In genomic region chrX:130282151-130282550, GRCh38 we compare ENCODE assay signal across 26 cellular contexts. TPM values are rescaled to one million over a fixed set of nuclear protein-coding genes. Genes with fewer than 3 reads are reported as not detected.
A peak's percentile ranks its signal among the peaks of the same experiment; 100 is the strongest.
DNase-seq lines count a peak whose midpoint lies in the region; FAIRE-seq and TF ChIP-seq lines count a peak whose summit lies in the region.
"Had no signal": no experiment of that assay in that cellular context is flagged by ENCODE, and none has a peak within 500 bp of the region (broad histone marks: within the 10 kb centered on the region; RNA-seq: fewer than 3 reads in every experiment).

No MANE protein-coding gene starts in this region.

- DNase-seq in NCI-H69 (lab: John Stamatoyannopoulos, UW), result peak; percentile 58
- DNase-seq in bronchial epithelial cell (ENCODE audit: low read depth), result peak; percentile 34
- DNase-seq in GM12891 (ENCODE audit: insufficient read length, low spot score), result no peak
- no peak for DNase-seq in SW480 (ENCODE audit: low spot score)
- DNase-seq in stimulated activated naive CD4-positive, alpha-beta T cell (lab: John Stamatoyannopoulos, UW), result no peak
- DNase-seq in medulla oblongata (ENCODE audit: extremely low spot score), result no peak
- DNase-seq: 8988T; ACHN; BE2C; C1 segment of cervical spinal cord; CD4-positive, alpha-beta memory T cell; CD4-positive, CD25-positive, alpha-beta regulatory T cell; CD8-positive, alpha-beta memory T cell; COR-L47; DMS 273 treated with DMSO at 0.1 percent for 48 hours; DMS153; DMS53; DMS79; DND-41; EL; GDM1 had no signal

- H3K9me3 ChIP-seq in HUES6 (ENCODE audit: control insufficient read depth, insufficient read depth, low read depth, low read length), result peaks cover 15% of the 10 kb centered on the region; the same call in 1 of the 2 replicates
- H3K9me3 ChIP-seq: BE2C, BLaER1 had no signal

- peak overlapping the region; percentile 88; the same call in 1 of the 2 replicates for H3K27ac ChIP-seq in HUES6 (ENCODE audit: low read depth, low read length)
- H3K27ac ChIP-seq: BLaER1 had no signal

- TF ChIP-seq POLR2A in GM12891 (IDR thresholded peaks at IDR 0.05; ENCODE audit: low read depth, low read length), result no peak

- H3K4me3 ChIP-seq in HUES6 (ENCODE audit: low read depth, low read length) (no peak overlapping the region), bronchial epithelial cell (ENCODE audit: low read depth, low read length) (no peak overlapping the region)
- H3K4me3 ChIP-seq: BLaER1, GM12878 had no signal

- peaks cover 31% of the 10 kb centered on the region for H3K4me1 ChIP-seq in HUES6 (ENCODE audit: control insufficient read depth, insufficient read depth, low read length)
- H3K4me1 ChIP-seq: BE2C, BLaER1 had no signal

- H3K27me3 ChIP-seq in HUES6 (ENCODE audit: control insufficient read depth, insufficient read depth, low read length) (no peaks in the 10 kb centered on the region), bronchial epithelial cell (ENCODE audit: control insufficient read depth, insufficient read depth, low read length) (no peaks in the 10 kb centered on the region)
- H3K27me3 ChIP-seq: BE2C had no signal

- no peak for TF ChIP-seq CTCF in bronchial epithelial cell (IDR thresholded peaks at IDR 0.05; ENCODE audit: insufficient read depth, low read length, severe bottlenecking)

- FAIRE-seq in bronchial epithelial cell (lab: Jason Lieb, UNC) (no peak), GM12891 (lab: Jason Lieb, UNC) (no peak)
- FAIRE-seq: A204.1, GM12878, GM19239 had no signal

- H3K9ac ChIP-seq in HUES6 (ENCODE audit: low read length), result no peak overlapping the region
- H3K9ac ChIP-seq: BLaER1 had no signal

- H3K36me3 ChIP-seq in HUES6 (ENCODE audit: control insufficient read depth, insufficient read depth, low read length) (no peaks in the 10 kb centered on the region; the same call in 1 of the 2 replicates), bronchial epithelial cell (ENCODE audit: control insufficient read depth, insufficient read depth, low read length) (no peaks in the 10 kb centered on the region)
- H3K36me3 ChIP-seq: BE2C, BLaER1 had no signal

TF ChIP-seq in GM12891, 5 proteins besides CTCF, POLR2A, EP300 and RAD21:
- no peak for TF ChIP-seq TAF1 (IDR thresholded peaks at IDR 0.05; ENCODE audit: low read depth, low read length)

RNA-seq across cellular contexts. Expression of gene ZNF280C, which starts 13.5 kb away (rescaled TPM):
- 0.79 and 0.90 TPM in 2 replicates for total RNA-seq in bronchial epithelial cell
- polyA plus RNA-seq in GM12891 (2012; ENCODE audit: low read depth, missing spikeins), result 0.83 TPM

RNA-seq across cellular contexts. Expression of gene SLC25A14, which starts 57.6 kb away (rescaled TPM):
- 7.4 and 7.7 TPM in 2 replicates for total RNA-seq in bronchial epithelial cell
- 9.1 TPM for polyA plus RNA-seq in GM12891 (2012; ENCODE audit: low read depth, missing spikeins)

Comparison
In these comparisons a context has a peak if more than half of its experiments do, and no peak if none do; other contexts are left out.
1. DNase-seq: peak in NCI-H69 (single experiment) and bronchial epithelial cell (single experiment); none in GM12891 (single experiment), SW480 (single experiment), stimulated activated naive CD4-positive, alpha-beta T cell (0 of 6) and medulla oblongata (single experiment).